In the genomic region with DNA sequence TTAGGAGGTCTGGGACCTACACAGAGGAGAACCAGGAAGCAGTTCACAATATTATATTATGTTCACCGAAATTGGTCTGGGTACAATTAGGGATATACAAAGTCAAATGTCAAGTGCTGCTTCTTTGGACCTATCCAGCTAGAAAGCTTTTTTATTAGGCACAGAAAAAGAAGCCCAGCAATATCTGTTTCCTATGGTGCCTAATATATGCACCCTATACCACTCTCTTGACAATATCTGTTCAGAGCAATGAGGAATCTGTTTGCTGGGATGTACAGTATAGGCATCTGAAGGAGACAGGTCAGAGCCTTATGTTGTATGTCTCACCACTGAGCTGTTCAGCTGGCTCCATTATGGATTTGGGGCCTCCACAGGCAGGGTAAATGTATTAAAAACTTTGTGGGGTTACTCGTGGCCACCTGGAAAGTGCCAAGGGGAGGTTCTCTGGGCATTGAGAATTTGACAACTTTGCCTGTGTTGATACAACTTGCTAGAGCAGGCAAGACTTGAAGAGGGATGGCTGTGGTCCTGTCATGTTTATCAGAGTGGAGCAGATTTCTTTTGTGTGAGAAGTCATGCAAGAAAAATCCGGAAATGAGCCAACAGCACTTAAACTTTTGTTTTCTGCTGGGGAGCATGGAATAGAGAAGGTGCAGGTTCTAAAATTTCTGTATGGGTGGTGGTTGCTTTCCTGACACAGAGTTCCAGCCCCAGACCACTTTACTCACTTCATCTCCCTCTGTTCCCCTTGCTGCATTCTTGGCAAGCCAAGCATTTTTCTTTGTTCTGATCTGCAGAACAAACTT, we compare ENCODE assay signal across 8 cellular contexts. TPM values are rescaled to one million over a fixed set of nuclear protein-coding genes. Genes with fewer than 3 reads are reported as not detected.
A peak's percentile ranks its signal among the peaks of the same experiment; 100 is the strongest.
DNase-seq lines count a peak whose midpoint lies in the region; ATAC-seq and TF ChIP-seq lines count a peak whose summit lies in the region.

No MANE protein-coding gene starts in this region.

- peak; percentile 72 for DNase-seq in DMS79 treated with DMSO at 0.1 percent for 48 hours (lab: John Stamatoyannopoulos, UW)
- peak in 48 of 76 experiments; percentile 7 to 74 (median 34) for DNase-seq in HUDEP-2 (lab: John Stamatoyannopoulos, UW; ENCODE audit: unreplicated experiment in 76 of 76)
- no peak for DNase-seq in body of pancreas
- peak; percentile 23 for DNase-seq in myocyte (ENCODE audit: low read depth)
- no peak for DNase-seq in left lobe of liver (ENCODE audit: low spot score)

- intact Hi-C loops in body of pancreas (cut with DNase I) = no loop called here

- H3K4me3 ChIP-seq in body of pancreas = no peak overlapping the region

- no peaks in the 10 kb centered on the region for H3K36me3 ChIP-seq in body of pancreas (replicated peaks in 1 of 2; ENCODE audit: insufficient read depth in 1 of 2, low read depth in 2 of 2)

- H3K27ac ChIP-seq in body of pancreas = peak overlapping the region; percentile 16 to 79 (median 47)

- WGBS in body of pancreas, 2 donors = 35 to 53% methylated on average over 2 to 3 of the region's 3 CpGs

- no peaks in the 10 kb centered on the region for H3K27me3 ChIP-seq in body of pancreas

- peaks cover 45% of the 10 kb centered on the region for H3K4me1 ChIP-seq in body of pancreas

- TF ChIP-seq CTCF in body of pancreas (IDR thresholded peaks at IDR 0.05) = no peak

- TF ChIP-seq POLR2A in body of pancreas (IDR thresholded peaks at IDR 0.05) = no peak

- ATAC-seq in body of pancreas = no peak
- no peak for ATAC-seq in GM21423 (IDR thresholded peaks at IDR 0.05; ENCODE audit: unreplicated experiment)
- no peak for ATAC-seq in GM18870 (IDR thresholded peaks at IDR 0.05; ENCODE audit: unreplicated experiment)
- ATAC-seq in left lobe of liver = no peak
- no peak for ATAC-seq in GM19328 (IDR thresholded peaks at IDR 0.05; ENCODE audit: unreplicated experiment)

- no peaks in the 10 kb centered on the region for H3K9me3 ChIP-seq in body of pancreas

RNA-seq across cellular contexts. Expression of gene STIM1, which starts 10.1 kb away (rescaled TPM):
- 10 to 100 TPM; 20.4 to 24.6 TPM for total RNA-seq in body of pancreas
- 36.3 and 46.4 TPM in 2 replicates for total RNA-seq in myocyte
- 50.1 TPM for polyA plus RNA-seq in myocyte (2012)
- total RNA-seq in left lobe of liver = 45.9 TPM

RNA-seq across cellular contexts. Expression of gene RHOG, which starts 24.8 kb away (rescaled TPM):
- total RNA-seq in body of pancreas (10 to 100 TPM; 10.9 to 15.8 TPM), myocyte (20.2 and 22.4 TPM in 2 replicates), left lobe of liver (15.5 TPM)
- 44.6 TPM for polyA plus RNA-seq in myocyte (2012)

RNA-seq across cellular contexts. Expression of gene PGAP2, which starts 57.2 kb away (rescaled TPM):
- total RNA-seq in body of pancreas (10 to 100 TPM; 21.5 to 24.1 TPM), myocyte (11.5 and 13.7 TPM in 2 replicates), left lobe of liver (20.8 TPM)
- 27.2 TPM for polyA plus RNA-seq in myocyte (2012)

Comparison
In these comparisons a context has a peak if more than half of its experiments do, and no peak if none do; other contexts are left out.
1. DNase-seq: peak in DMS79 treated with DMSO at 0.1 percent for 48 hours (single experiment), HUDEP-2 (48 of 76) and myocyte (single experiment); none in body of pancreas (0 of 4) and left lobe of liver (single experiment).